23 cellular contexts compared by ENCODE assay signal in genomic region chr2:32860385-32860784, GRCh38.
"Had no signal": no experiment of that assay in that cellular context is flagged by ENCODE, and none has a peak within 500 bp of the region (broad histone marks: within the 10 kb centered on the region; RNA-seq: fewer than 3 reads in every experiment).

No MANE protein-coding gene starts in this region.

- H3K27ac ChIP-seq: colonic mucosa, epithelial cell of prostate, esophagus squamous epithelium, gastrocnemius medialis, heart right ventricle, left lung, lower lobe of right lung had no signal

- H3K36me3 Mint-ChIP-seq: naive thymus-derived CD4-positive, alpha-beta T cell had no signal

- H3K4me3 ChIP-seq: colonic mucosa, esophagus squamous epithelium, gastrocnemius medialis, heart right ventricle, left lung, lower lobe of right lung had no signal

- H3K4me1 Mint-ChIP-seq: endodermal cell had no signal

- H3K27me3 ChIP-seq: colonic mucosa, esophagus squamous epithelium, gastrocnemius medialis, heart right ventricle, left lung had no signal

- H3K27ac Mint-ChIP-seq: dendritic cell treated with granulocyte-macrophage colony-stimulating factor and Interleukin-4, amounts not matched to agents 40 ng/mL and 50 ng/mL, for 4 days; effector memory CD8-positive, alpha-beta T cell; endodermal cell; naive thymus-derived CD4-positive, alpha-beta T cell had no signal

- H3K36me3 ChIP-seq: colonic mucosa, esophagus squamous epithelium, gastrocnemius medialis, heart right ventricle, left lung, lower lobe of right lung had no signal

- H3K9me3 Mint-ChIP-seq: dendritic cell treated with granulocyte-macrophage colony-stimulating factor and Interleukin-4, amounts not matched to agents 40 ng/mL and 50 ng/mL, for 4 days; effector memory CD8-positive, alpha-beta T cell; naive thymus-derived CD4-positive, alpha-beta T cell had no signal

- H3K9me3 ChIP-seq: colonic mucosa, esophagus squamous epithelium, gastrocnemius medialis, heart right ventricle, left lung, lower lobe of right lung had no signal

- H3K4me1 ChIP-seq: colonic mucosa, gastrocnemius medialis, left lung, lower lobe of right lung had no signal

- DNase-seq: colonic mucosa; cortex of kidney; effector CD8-positive, alpha-beta T cell; effector memory CD8-positive, alpha-beta T cell; endodermal cell; esophagus squamous epithelium; foreskin fibroblast; foreskin melanocyte; gastrocnemius medialis; glutamatergic neuron; head of caudate nucleus; heart right ventricle; hippocampal formation; left cardiac atrium; left lung; left ventricle myocardium superior; lower lobe of right lung; mesenchymal stem cell; midbrain; naive thymus-derived CD4-positive, alpha-beta T cell had no signal

- H3K4me3 Mint-ChIP-seq: dendritic cell treated with granulocyte-macrophage colony-stimulating factor and Interleukin-4, amounts not matched to agents 40 ng/mL and 50 ng/mL, for 4 days; effector memory CD8-positive, alpha-beta T cell; endodermal cell; naive thymus-derived CD4-positive, alpha-beta T cell had no signal

- ATAC-seq: effector memory CD8-positive, alpha-beta T cell; esophagus mucosa; gastrocnemius medialis; heart right ventricle; left cardiac atrium; left lung; left ventricle myocardium superior; lower lobe of right lung; naive thymus-derived CD4-positive, alpha-beta T cell had no signal
